14 cellular contexts compared by ENCODE assay signal in the genomic region with DNA sequence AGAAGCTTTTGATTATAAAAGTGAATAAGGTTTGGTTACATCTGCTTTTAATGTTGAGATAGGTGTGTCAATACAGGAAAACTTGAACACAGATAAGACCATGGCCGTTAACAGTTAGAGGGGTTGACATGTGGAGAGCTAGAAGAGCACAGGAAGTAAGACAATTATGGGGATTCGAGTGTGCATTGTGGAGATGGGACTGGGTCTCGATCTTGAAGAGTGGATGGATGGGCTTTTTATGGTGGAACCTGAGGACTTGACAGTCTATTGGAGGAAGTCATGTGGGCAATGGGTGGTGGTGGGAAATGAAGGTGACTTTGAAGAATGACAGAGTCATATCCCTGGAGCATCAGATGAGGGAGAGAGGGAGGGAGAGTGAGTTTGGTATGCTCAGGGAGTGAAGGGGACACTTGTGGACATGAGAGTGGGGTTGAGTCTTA.
DNase-seq lines count a peak whose midpoint lies in the region; ATAC-seq lines count a peak whose summit lies in the region.
"Had no signal": no experiment of that assay in that cellular context is flagged by ENCODE, and none has a peak within 500 bp of the region (broad histone marks: within the 10 kb centered on the region; RNA-seq: fewer than 3 reads in every experiment).

No MANE protein-coding gene starts in this region.

- DNase-seq in activated naive CD4-positive, alpha-beta T cell (lab: John Stamatoyannopoulos, UW), result no peak
- DNase-seq in OCI-M1 (lab: John Stamatoyannopoulos, UW), result peak; percentile 46
- DNase-seq in stimulated activated CD8-positive, alpha-beta memory T cell treated with anti-CD3 and anti-CD28 coated beads, Interleukin-4, amount 100 ng/mL, for 48 hours, result no peak
- DNase-seq in hypothalamus (lab: John Stamatoyannopoulos, UW), result no peak
- DNase-seq: body of pancreas; effector CD8-positive, alpha-beta T cell; mammary epithelial cell; NCI-H1048; SHP77 treated with DMSO at 0.1 percent for 48 hours; stimulated activated CD4-positive, alpha-beta T cell treated with anti-CD3 and anti-CD28 coated beads, Interleukin-12 subunit alpha, Interleukin-12 subunit beta, amount 100 ng/mL, for 4 hours had no signal

- H3K4me3 Mint-ChIP-seq in activated naive CD4-positive, alpha-beta T cell treated with anti-CD3 and anti-CD28 coated beads, Interleukin-2, amount 50 U/mL, for 24 hours, result peak overlapping the region; percentile 53
- peak overlapping the region; percentile 2 for H3K4me3 Mint-ChIP-seq in dendritic cell treated with granulocyte-macrophage colony-stimulating factor and Interleukin-4, amounts not matched to agents 40 ng/mL and 50 ng/mL, for 4 days
- peak overlapping the region; percentile 24 for H3K4me3 Mint-ChIP-seq in stimulated activated memory B cell treated with anti-CD40 and anti-IgM and Interleukin-4, amounts not matched to agents 10 μg/mL and 1 μg/mL and 100 μg/mL, for 72 hours

- no peaks in the 10 kb centered on the region for H3K9me3 Mint-ChIP-seq in activated naive CD4-positive, alpha-beta T cell treated with anti-CD3 and anti-CD28 coated beads, Interleukin-2, amount 50 U/mL, for 24 hours
- H3K9me3 Mint-ChIP-seq in dendritic cell treated with granulocyte-macrophage colony-stimulating factor and Interleukin-4, amounts not matched to agents 40 ng/mL and 50 ng/mL, for 4 days, result no peaks in the 10 kb centered on the region
- H3K9me3 Mint-ChIP-seq in stimulated activated memory B cell treated with anti-CD40 and anti-IgM and Interleukin-4, amounts not matched to agents 10 μg/mL and 1 μg/mL and 100 μg/mL, for 72 hours, result peaks cover 3% of the 10 kb centered on the region

- no peaks in the 10 kb centered on the region for H3K27me3 Mint-ChIP-seq in activated naive CD4-positive, alpha-beta T cell treated with anti-CD3 and anti-CD28 coated beads, Interleukin-2, amount 50 U/mL, for 24 hours
- H3K27me3 Mint-ChIP-seq in dendritic cell treated with granulocyte-macrophage colony-stimulating factor and Interleukin-4, amounts not matched to agents 40 ng/mL and 50 ng/mL, for 4 days, result no peaks in the 10 kb centered on the region
- H3K27me3 Mint-ChIP-seq in stimulated activated memory B cell treated with anti-CD40 and anti-IgM and Interleukin-4, amounts not matched to agents 10 μg/mL and 1 μg/mL and 100 μg/mL, for 72 hours, result no peaks in the 10 kb centered on the region

- H3K36me3 Mint-ChIP-seq in activated naive CD4-positive, alpha-beta T cell treated with anti-CD3 and anti-CD28 coated beads, Interleukin-2, amount 50 U/mL, for 24 hours, result peaks cover 5% of the 10 kb centered on the region
- H3K36me3 Mint-ChIP-seq in dendritic cell treated with granulocyte-macrophage colony-stimulating factor and Interleukin-4, amounts not matched to agents 40 ng/mL and 50 ng/mL, for 4 days (ENCODE audit: low read depth), result peaks cover 9% of the 10 kb centered on the region
- peaks cover 13% of the 10 kb centered on the region for H3K36me3 Mint-ChIP-seq in stimulated activated memory B cell treated with anti-CD40 and anti-IgM and Interleukin-4, amounts not matched to agents 10 μg/mL and 1 μg/mL and 100 μg/mL, for 72 hours

- ATAC-seq in stimulated activated memory B cell treated with anti-CD40 and anti-IgM and Interleukin-4, amounts not matched to agents 10 μg/mL and 1 μg/mL and 100 μg/mL, for 72 hours, result no peak
- no peak for ATAC-seq in HG03108 (IDR thresholded peaks at IDR 0.05; ENCODE audit: unreplicated experiment)
- ATAC-seq: body of pancreas had no signal

- intact Hi-C loops in dendritic cell treated with granulocyte-macrophage colony-stimulating factor and Interleukin-4, amounts not matched to agents 40 ng/mL and 50 ng/mL, for 4 days (cut with micrococcal nuclease), result no loop called here

- peaks cover 84% of the 10 kb centered on the region for H3K4me1 Mint-ChIP-seq in activated naive CD4-positive, alpha-beta T cell treated with anti-CD3 and anti-CD28 coated beads, Interleukin-2, amount 50 U/mL, for 24 hours
- H3K4me1 Mint-ChIP-seq in dendritic cell treated with granulocyte-macrophage colony-stimulating factor and Interleukin-4, amounts not matched to agents 40 ng/mL and 50 ng/mL, for 4 days (ENCODE audit: low read depth), result peaks cover 78% of the 10 kb centered on the region
- H3K4me1 Mint-ChIP-seq in stimulated activated memory B cell treated with anti-CD40 and anti-IgM and Interleukin-4, amounts not matched to agents 10 μg/mL and 1 μg/mL and 100 μg/mL, for 72 hours, result peaks cover 77% of the 10 kb centered on the region

- peak overlapping the region; percentile 71 for H3K27ac Mint-ChIP-seq in activated naive CD4-positive, alpha-beta T cell treated with anti-CD3 and anti-CD28 coated beads, Interleukin-2, amount 50 U/mL, for 24 hours
- H3K27ac Mint-ChIP-seq in dendritic cell treated with granulocyte-macrophage colony-stimulating factor and Interleukin-4, amounts not matched to agents 40 ng/mL and 50 ng/mL, for 4 days, result peak overlapping the region; percentile 6
- no peak overlapping the region for H3K27ac Mint-ChIP-seq in stimulated activated memory B cell treated with anti-CD40 and anti-IgM and Interleukin-4, amounts not matched to agents 10 μg/mL and 1 μg/mL and 100 μg/mL, for 72 hours

Comparison
In these comparisons a context has a peak if more than half of its experiments do, and no peak if none do; other contexts are left out.
1. H3K4me3 Mint-ChIP-seq: peak in every context shown above with its lines; median percentile 53 in activated naive CD4-positive, alpha-beta T cell treated with anti-CD3 and anti-CD28 coated beads, Interleukin-2, amount 50 U/mL, for 24 hours; 24 in stimulated activated memory B cell treated with anti-CD40 and anti-IgM and Interleukin-4, amounts not matched to agents 10 μg/mL and 1 μg/mL and 100 μg/mL, for 72 hours; 2 in dendritic cell treated with granulocyte-macrophage colony-stimulating factor and Interleukin-4, amounts not matched to agents 40 ng/mL and 50 ng/mL, for 4 days.